Comparison of ENCODE assay signal across 27 cellular contexts in the genomic region with DNA sequence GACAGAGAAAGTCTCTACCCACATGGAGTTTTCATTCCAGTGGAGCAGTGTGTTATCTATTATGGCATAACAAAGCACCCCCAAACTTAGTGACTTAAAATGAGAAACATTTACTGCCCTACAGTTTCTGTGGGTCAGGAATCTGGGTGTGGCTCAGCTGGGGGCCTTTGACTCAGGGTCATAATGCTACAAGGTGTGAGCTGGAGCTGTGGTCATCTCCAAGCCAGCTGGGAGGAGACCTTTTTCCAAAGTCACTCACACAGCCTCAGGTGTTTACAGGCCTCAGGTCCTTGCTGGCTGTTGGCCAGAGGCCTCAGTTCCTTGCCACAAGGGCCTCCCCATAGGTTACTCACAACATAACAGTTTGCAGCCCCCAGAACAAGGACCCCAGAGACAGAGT.
A peak's percentile ranks its signal among the peaks of the same experiment; 100 is the strongest.
DNase-seq lines count a peak whose midpoint lies in the region; ATAC-seq and TF ChIP-seq lines count a peak whose summit lies in the region.
"Had no signal": no experiment of that assay in that cellular context is flagged by ENCODE, and none has a peak within 500 bp of the region (broad histone marks: within the 10 kb centered on the region; RNA-seq: fewer than 3 reads in every experiment).

No MANE protein-coding gene starts in this region.

- H3K27ac ChIP-seq in ACC112 (ENCODE audit: low read depth, low read length), result peak overlapping the region; percentile 83
- H3K27ac ChIP-seq: cardiac muscle cell, colonic mucosa, SJCRH30, upper lobe of left lung had no signal

- no peaks in the 10 kb centered on the region for H3K27me3 Mint-ChIP-seq in glutamatergic neuron (ENCODE audit: unreplicated experiment)
- H3K27me3 Mint-ChIP-seq: CD8-positive, alpha-beta memory T cell had no signal

- H3K4me3 Mint-ChIP-seq in glutamatergic neuron (ENCODE audit: unreplicated experiment), result no peak overlapping the region
- H3K4me3 Mint-ChIP-seq: activated naive CD8-positive, alpha-beta T cell treated with anti-CD3 and anti-CD28 coated beads for 36 hours; CD8-positive, alpha-beta memory T cell; natural killer cell; stimulated activated effector memory CD8-positive, alpha-beta T cell treated with anti-CD3 and anti-CD28 coated beads, Interleukin-12 subunit alpha, Interleukin-12 subunit beta, amount 100 ng/mL, for 72 hours had no signal

- intact Hi-C loops in head of caudate nucleus (cut with DNase I), result no loop called here

- DNase-seq in M059J (ENCODE audit: low read depth) (peak; percentile 59), fibroblast of mammary gland (ENCODE audit: low read depth) (peak; percentile 42), renal cortical epithelial cell (ENCODE audit: low read depth) (peak; percentile 58), cerebellar nuclear complex (lab: John Stamatoyannopoulos, UW) (no peak), glutamatergic neuron (no peak), head of caudate nucleus (no peak)
- DNase-seq: activated CD4-positive, alpha-beta T cell treated with anti-CD3 and anti-CD28 coated beads for 48 hours; activated effector memory CD4-positive, alpha-beta T cell treated with Interleukin-2 at 50 U/mL for 16 hours; activated naive CD8-positive, alpha-beta T cell treated with anti-CD3 and anti-CD28 coated beads for 36 hours; activated T-cell treated with anti-CD3 and anti-CD28 coated beads, Interleukin-2, amount 50 U/mL, for 1 hour; CD8-positive, alpha-beta memory T cell; colonic mucosa; effector CD4-positive, alpha-beta T cell; natural killer cell; NCI-H146; NCI-H2107; NCI-H446; NCI-H774; occipital lobe; SJCRH30; SW 1271; upper lobe of left lung had no signal

- no peak for ATAC-seq in GM21381 (IDR thresholded peaks at IDR 0.05; ENCODE audit: unreplicated experiment)
- ATAC-seq: HCT116; natural killer cell; stimulated activated effector memory CD8-positive, alpha-beta T cell treated with anti-CD3 and anti-CD28 coated beads, Interleukin-12 subunit alpha, Interleukin-12 subunit beta, amount 100 ng/mL, for 72 hours had no signal

- TF ChIP-seq CTCF in fibroblast of mammary gland (conservative IDR thresholded peaks at IDR 0.05; ENCODE audit: control insufficient read depth, insufficient read depth, low read depth, low read length), result no peak
- no peak for TF ChIP-seq CTCF in glutamatergic neuron (IDR thresholded peaks at IDR 0.05; ENCODE audit: partially characterized antibody, unreplicated experiment)

- H3K4me1 ChIP-seq in ACC112 (ENCODE audit: control insufficient read depth, insufficient read depth, low read length, unreplicated experiment), result peaks cover 66% of the 10 kb centered on the region
- H3K4me1 ChIP-seq: colonic mucosa, SJCRH30, upper lobe of left lung had no signal

- H3K4me3 ChIP-seq in ACC112 (ENCODE audit: low read depth, low read length) (peak overlapping the region; percentile 23; the same call in 1 of the 2 replicates), fibroblast of mammary gland (ENCODE audit: control insufficient read depth, low read depth, low read length) (no peak overlapping the region)
- H3K4me3 ChIP-seq: cardiac muscle cell, colonic mucosa, SJCRH30, upper lobe of left lung had no signal

- no peaks in the 10 kb centered on the region for H3K27me3 ChIP-seq in ACC112 (ENCODE audit: insufficient read depth, low read length)
- H3K27me3 ChIP-seq: cardiac muscle cell, colonic mucosa, upper lobe of left lung had no signal

- H2AFZ ChIP-seq in ACC112 (ENCODE audit: low read length, unreplicated experiment), result no peak overlapping the region

- H3K36me3 ChIP-seq in ACC112 (ENCODE audit: insufficient read depth, low read length), result no peaks in the 10 kb centered on the region
- H3K36me3 ChIP-seq: cardiac muscle cell, colonic mucosa, SJCRH30, upper lobe of left lung had no signal

- H3K36me3 Mint-ChIP-seq in glutamatergic neuron (ENCODE audit: unreplicated experiment), result no peaks in the 10 kb centered on the region
- H3K36me3 Mint-ChIP-seq: activated naive CD8-positive, alpha-beta T cell treated with anti-CD3 and anti-CD28 coated beads for 36 hours; CD8-positive, alpha-beta memory T cell; natural killer cell; stimulated activated effector memory CD8-positive, alpha-beta T cell treated with anti-CD3 and anti-CD28 coated beads, Interleukin-12 subunit alpha, Interleukin-12 subunit beta, amount 100 ng/mL, for 72 hours had no signal

- no peaks in the 10 kb centered on the region for H3K4me1 Mint-ChIP-seq in glutamatergic neuron (ENCODE audit: low read depth, unreplicated experiment)
- H3K4me1 Mint-ChIP-seq: activated naive CD8-positive, alpha-beta T cell treated with anti-CD3 and anti-CD28 coated beads for 36 hours; CD8-positive, alpha-beta memory T cell; natural killer cell; stimulated activated effector memory CD8-positive, alpha-beta T cell treated with anti-CD3 and anti-CD28 coated beads, Interleukin-12 subunit alpha, Interleukin-12 subunit beta, amount 100 ng/mL, for 72 hours had no signal

- H3K9me3 Mint-ChIP-seq in glutamatergic neuron (ENCODE audit: unreplicated experiment), result no peaks in the 10 kb centered on the region
- H3K9me3 Mint-ChIP-seq: activated naive CD8-positive, alpha-beta T cell treated with anti-CD3 and anti-CD28 coated beads for 36 hours had no signal

- no peak overlapping the region for H3K27ac Mint-ChIP-seq in glutamatergic neuron (ENCODE audit: unreplicated experiment)
- H3K27ac Mint-ChIP-seq: activated naive CD8-positive, alpha-beta T cell treated with anti-CD3 and anti-CD28 coated beads for 36 hours; CD8-positive, alpha-beta memory T cell; natural killer cell; stimulated activated effector memory CD8-positive, alpha-beta T cell treated with anti-CD3 and anti-CD28 coated beads, Interleukin-12 subunit alpha, Interleukin-12 subunit beta, amount 100 ng/mL, for 72 hours had no signal

- H3K79me2 ChIP-seq in ACC112 (ENCODE audit: control insufficient read depth, insufficient read depth, low read length, unreplicated experiment), result no peaks in the 10 kb centered on the region

Comparison
In these comparisons a context has a peak if more than half of its experiments do, and no peak if none do; other contexts are left out.
1. DNase-seq: peak in M059J (single experiment), fibroblast of mammary gland (single experiment) and renal cortical epithelial cell (single experiment); none in cerebellar nuclear complex (0 of 2), glutamatergic neuron (single experiment) and head of caudate nucleus (0 of 42).